ENCODE assay signal across 14 cellular contexts in the genomic region with DNA sequence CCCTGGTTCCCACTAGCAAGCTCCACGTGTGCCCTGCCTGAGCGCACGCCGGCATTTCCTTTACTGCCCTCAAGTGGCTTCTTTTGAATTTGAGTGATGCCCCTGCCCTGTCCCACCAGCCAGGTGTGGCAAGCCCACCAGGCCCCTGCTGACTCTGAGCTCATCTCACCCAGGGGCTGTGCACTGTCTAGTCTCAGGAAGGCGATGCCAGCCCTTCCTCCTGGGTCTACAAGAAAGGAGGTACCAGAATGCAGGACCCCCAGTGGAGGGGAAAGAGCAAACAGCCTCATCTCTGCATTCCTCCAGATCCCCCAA. TPM values are rescaled to one million over a fixed set of nuclear protein-coding genes. Genes with fewer than 3 reads are reported as not detected.
DNase-seq lines count a peak whose midpoint lies in the region; ATAC-seq and TF ChIP-seq lines count a peak whose summit lies in the region.
"Had no signal": no experiment of that assay in that cellular context is flagged by ENCODE, and none has a peak within 500 bp of the region (broad histone marks: within the 10 kb centered on the region; RNA-seq: fewer than 3 reads in every experiment).

No MANE protein-coding gene starts in this region.

- H3K4me1 ChIP-seq in fibroblast of lung (ENCODE audit: control insufficient read depth, extremely low read depth, insufficient read depth, low read length) (peaks cover 64% of the 10 kb centered on the region), trophoblast cell (ENCODE audit: control insufficient read depth in 1 of 2, insufficient read depth in 2 of 2, low read length in 2 of 2) (peaks cover 37 to 39% of the 10 kb centered on the region in 2 experiments)

- H3K36me3 ChIP-seq in fibroblast of lung (ENCODE audit: control insufficient read depth, insufficient read depth, low read length) (peaks cover 27% of the 10 kb centered on the region), trophoblast cell (ENCODE audit: control insufficient read depth in 1 of 2, insufficient read depth in 2 of 2, low read length in 2 of 2) (peaks cover 78 to 81% of the 10 kb centered on the region in 2 experiments)

- peaks cover 24% of the 10 kb centered on the region for H3K79me2 ChIP-seq in fibroblast of lung (ENCODE audit: control insufficient read depth, insufficient read depth, low read length)
- peaks cover 4% of the 10 kb centered on the region for H3K79me2 ChIP-seq in trophoblast cell (ENCODE audit: control insufficient read depth, insufficient read depth, low read length, poor library complexity)

- no peak overlapping the region for H3K4me3 ChIP-seq in fibroblast of lung (replicated peaks in 1 of 4; ENCODE audit: control extremely low read depth in 1 of 4, insufficient read depth in 1 of 4, low read depth in 3 of 4, low read length in 4 of 4)
- no peak overlapping the region for H3K4me3 ChIP-seq in trophoblast cell (ENCODE audit: low read depth, low read length)

- H3K79me1 ChIP-seq in trophoblast cell (ENCODE audit: low read length), result peaks cover 14% of the 10 kb centered on the region

- H4K91ac ChIP-seq in trophoblast cell (ENCODE audit: low read depth, low read length), result peak overlapping the region; percentile 50

- DNase-seq in RWPE1 (ENCODE audit: low spot score), result no peak
- no peak for DNase-seq in fibroblast of lung (ENCODE audit: low read depth in 2 of 2)
- no peak for DNase-seq in trophoblast cell
- no peak for DNase-seq in NCI-H1436 (lab: John Stamatoyannopoulos, UW)
- no peak for DNase-seq in nucleus accumbens (lab: John Stamatoyannopoulos, UW)
- DNase-seq: activated CD4-positive, alpha-beta memory T cell treated with anti-CD3 and anti-CD28 coated beads, Interleukin-2, amount 10 ng/mL, durations not matched to agents 7 days and 5 days; activated naive CD8-positive, alpha-beta T cell treated with anti-CD3 and anti-CD28 coated beads, Interleukin-2, amount 50 U/mL, for 24 hours; AML-193; Karpas-422; mesendoderm; stimulated activated naive CD8-positive, alpha-beta T cell treated with anti-CD3 and anti-CD28 coated beads, Interleukin-15, amount 100 ng/mL, for 72 hours had no signal

- H4K8ac ChIP-seq in trophoblast cell (ENCODE audit: low read depth, low read length), result peak overlapping the region; percentile 20

- no peak overlapping the region for H4K12ac ChIP-seq in trophoblast cell (ENCODE audit: low read depth, low read length)

- H2BK5ac ChIP-seq in trophoblast cell (ENCODE audit: low read depth, low read length, poor library complexity), result no peak overlapping the region

- H4K20me1 ChIP-seq in fibroblast of lung (ENCODE audit: control insufficient read depth, extremely low read depth, insufficient read depth, low read length), result no peaks in the 10 kb centered on the region

- H3K4ac ChIP-seq in trophoblast cell (ENCODE audit: low read depth, low read length), result peak overlapping the region; percentile 2

- ATAC-seq in GM19023 (IDR thresholded peaks at IDR 0.05; ENCODE audit: unreplicated experiment), result no peak
- no peak for ATAC-seq in HG03571 (IDR thresholded peaks at IDR 0.05; ENCODE audit: unreplicated experiment)
- ATAC-seq: activated naive CD8-positive, alpha-beta T cell treated with anti-CD3 and anti-CD28 coated beads, Interleukin-2, amount 50 U/mL, for 24 hours; stimulated activated naive CD8-positive, alpha-beta T cell treated with anti-CD3 and anti-CD28 coated beads, Interleukin-15, amount 100 ng/mL, for 72 hours had no signal

- H3K4me2 ChIP-seq in fibroblast of lung (ENCODE audit: extremely low read depth, insufficient read depth, low read length) (peak overlapping the region; percentile 20), trophoblast cell (ENCODE audit: low read length) (no peak overlapping the region)

- peak overlapping the region; percentile 39 for H2BK120ac ChIP-seq in trophoblast cell (ENCODE audit: insufficient read depth, low read length, poor library complexity)

- H3K27ac ChIP-seq in 22Rv1 (peak overlapping the region; percentile 41), RWPE1 (peak overlapping the region; percentile 97), fibroblast of lung (ENCODE audit: insufficient read depth, low read length) (peak overlapping the region; percentile 99), trophoblast cell (ENCODE audit: low read depth, low read length) (peak overlapping the region; percentile 58)

- POLR2A ChIA-PET in RWPE1 (lab: Yijun Ruan, JAX; ENCODE audit: low non-redundant PET), result no interaction called here

- peak overlapping the region; percentile 28 for H3K14ac ChIP-seq in trophoblast cell (ENCODE audit: low read length)

- peak overlapping the region; percentile 16 for H3K18ac ChIP-seq in trophoblast cell (ENCODE audit: low read length)

- H3K9me3 ChIP-seq in fibroblast of lung (ENCODE audit: control insufficient read depth, insufficient read depth, low read depth, low read length) (no peaks in the 10 kb centered on the region), trophoblast cell (ENCODE audit: insufficient read depth, low read depth, low read length) (peaks cover 2% of the 10 kb centered on the region)

- H3K23ac ChIP-seq in trophoblast cell (ENCODE audit: low read length), result no peak overlapping the region

- peak overlapping the region; percentile 6 for H2AK5ac ChIP-seq in trophoblast cell (ENCODE audit: low read length)

- CTCF ChIA-PET in RWPE1 (lab: Yijun Ruan, JAX), result interaction anchor here (0.6 to 4.5 kb wide), 3 partner anchors 54 to 298 kb away, joined by 4 to 19 read pairs (median 4); no protein-coding TSS in a partner anchor

- H2BK12ac ChIP-seq in trophoblast cell (ENCODE audit: low read length), result peak overlapping the region; percentile 26

- H3K27me3 ChIP-seq in fibroblast of lung (ENCODE audit: control insufficient read depth, insufficient read depth, low read length), result no peaks in the 10 kb centered on the region
- H3K27me3 ChIP-seq in trophoblast cell (ENCODE audit: insufficient read depth, low read length), result no peaks in the 10 kb centered on the region

- no CpG with 5 or more reads among the region's 5 CpGs for WGBS in trophoblast cell (ENCODE audit: extremely low coverage, insufficient coverage, insufficient read length)

- H2AFZ ChIP-seq in fibroblast of lung (ENCODE audit: low read length), result no peak overlapping the region
- H2AFZ ChIP-seq in trophoblast cell (ENCODE audit: insufficient read depth, low read length, poor library complexity), result no peak overlapping the region

- TF ChIP-seq CTCF in 22Rv1 (IDR thresholded peaks at IDR 0.05), result 0 out of 2 replicates have a peak, but pooled peaks have one; percentile 4
- TF ChIP-seq CTCF in RWPE1 (conservative IDR thresholded peaks at IDR 0.05; ENCODE audit: low read depth), result no peak
- TF ChIP-seq CTCF in fibroblast of lung (conservative IDR thresholded peaks at IDR 0.05 in 1 of 2, IDR thresholded peaks at IDR 0.05 in 1 of 2; ENCODE audit: low read depth in 1 of 2, low read length in 2 of 2), result peak in 1 of 2 donors; percentile 21

- H3K9ac ChIP-seq in fibroblast of lung (ENCODE audit: insufficient read depth, low read length), result peak overlapping the region; percentile 73
- H3K9ac ChIP-seq in trophoblast cell (ENCODE audit: low read length), result no peak overlapping the region

RNA-seq across cellular contexts. Expression of a gene that starts 17.3 kb away (rescaled TPM):
- total RNA-seq in fibroblast of lung, result under 0.01 TPM in 2 replicates
- polyA plus RNA-seq in fibroblast of lung, result 0.05 and 0.07 TPM in 2 replicates
- polyA plus RNA-seq in fibroblast of lung (2012), result not detected in 2 replicates
- not detected in 2 replicates for polyA minus RNA-seq in fibroblast of lung (ENCODE audit: low replicate concordance)
- polyA plus RNA-seq in trophoblast cell (2013), result 4.4 and 4.7 TPM in 2 replicates

RNA-seq across cellular contexts. Expression of a gene that starts 48.7 kb away (rescaled TPM):
- total RNA-seq in fibroblast of lung, result 18.2 and 26.4 TPM in 2 replicates
- polyA plus RNA-seq in fibroblast of lung, result 3.9 and 42.6 TPM in 2 replicates
- polyA plus RNA-seq in fibroblast of lung (2012), result 7.1 and 75.2 TPM in 2 replicates
- 20.5 and 355 TPM in 2 replicates for polyA minus RNA-seq in fibroblast of lung (ENCODE audit: low replicate concordance)
- polyA plus RNA-seq in trophoblast cell (2013), result 34.4 and 37.9 TPM in 2 replicates
- total RNA-seq: activated CD4-positive, alpha-beta memory T cell treated with anti-CD3 and anti-CD28 coated beads, Interleukin-2, amount 10 ng/mL, durations not matched to agents 7 days and 5 days had no signal

Comparison
In these comparisons a context has a peak if more than half of its experiments do, and no peak if none do; other contexts are left out.
1. H3K27ac ChIP-seq: peak in every context shown above with its lines; median percentile 99 in fibroblast of lung; 97 in RWPE1; 58 in trophoblast cell; 41 in 22Rv1.